Comparison of ENCODE assay signal across 11 cellular contexts in genomic region chr9:99851028-99851822, GRCh38. TPM values are rescaled to one million over a fixed set of nuclear protein-coding genes. Genes with fewer than 3 reads are reported as not detected.
A peak's percentile ranks its signal among the peaks of the same experiment; 100 is the strongest.
DNase-seq lines count a peak whose midpoint lies in the region; ATAC-seq and FAIRE-seq lines count a peak whose summit lies in the region.
"Had no signal": no experiment of that assay in that cellular context is flagged by ENCODE, and none has a peak within 500 bp of the region (broad histone marks: within the 10 kb centered on the region; RNA-seq: fewer than 3 reads in every experiment).

No MANE protein-coding gene starts in this region.

- H3K36me3 Mint-ChIP-seq in activated CD4-positive, alpha-beta T cell treated with anti-CD3 and anti-CD28 coated beads for 36 hours (ENCODE audit: low read depth): peaks cover 75% of the 10 kb centered on the region

- H3K9me3 ChIP-seq in small intestine (ENCODE audit: control insufficient read depth, low read depth): no peaks in the 10 kb centered on the region
- H3K9me3 ChIP-seq in aorta (ENCODE audit: control insufficient read depth, low read length): no peaks in the 10 kb centered on the region
- H3K9me3 ChIP-seq: A549 had no signal

- H3K27ac ChIP-seq in small intestine (ENCODE audit: low read depth in 1 of 2, low read length in 1 of 2) (no peak overlapping the region), substantia nigra (ENCODE audit: low read depth, low read length, poor library complexity, severe bottlenecking) (no peak overlapping the region), aorta (ENCODE audit: low read depth in 1 of 2, low read length in 2 of 2) (no peak overlapping the region)
- H3K27ac ChIP-seq: A549 had no signal

- intact Hi-C loops in activated CD4-positive, alpha-beta T cell treated with anti-CD3 and anti-CD28 coated beads for 36 hours (cut with DNase I, micrococcal nuclease): loop anchor here in 1 of 2 experiments (2.0 kb wide), 1 partner anchor 24 kb away; no protein-coding TSS in a partner anchor
- intact Hi-C loops in aorta (cut with DNase I): no loop called here

- peak; percentile 47 for DNase-seq in activated CD4-positive, alpha-beta T cell treated with anti-CD3 and anti-CD28 coated beads for 36 hours
- no peak for DNase-seq in activated CD4-positive, alpha-beta T cell treated with anti-CD3 and anti-CD28 coated beads, Interleukin-2, amount 50 U/mL, for 4 hours
- DNase-seq in RPMI8226 (peak; percentile 27), small intestine (peak; percentile 14), DMS153 treated with DMSO at 0.1 percent for 48 hours (lab: John Stamatoyannopoulos, UW; ENCODE audit: unreplicated experiment) (no peak), substantia nigra (lab: John Stamatoyannopoulos, UW) (no peak), aorta (no peak)
- DNase-seq: endodermal cell, mammary epithelial cell had no signal

- H3K4me1 ChIP-seq in small intestine (ENCODE audit: control insufficient read depth in 2 of 2, insufficient read depth in 1 of 2, low read depth in 1 of 2, low read length in 1 of 2) (peaks cover 9 to 10% of the 10 kb centered on the region in 2 donors), aorta (ENCODE audit: control insufficient read depth in 1 of 2, insufficient read depth in 2 of 2, low read length in 2 of 2) (no peaks in the 10 kb centered on the region)
- H3K4me1 ChIP-seq: A549 had no signal

- no peak for FAIRE-seq in small intestine (lab: Jason Lieb, UNC)
- FAIRE-seq: A549 had no signal

- H3K36me3 ChIP-seq in small intestine (ENCODE audit: control insufficient read depth in 2 of 2, insufficient read depth in 2 of 2, low read length in 2 of 2): no peaks in the 10 kb centered on the region
- no peaks in the 10 kb centered on the region for H3K36me3 ChIP-seq in aorta (ENCODE audit: control insufficient read depth in 1 of 2, insufficient read depth in 2 of 2, low read length in 1 of 2)

- ATAC-seq in activated CD4-positive, alpha-beta T cell treated with anti-CD3 and anti-CD28 coated beads for 36 hours: peak; percentile 76
- ATAC-seq in HG02763 (IDR thresholded peaks at IDR 0.05; ENCODE audit: unreplicated experiment) (peak; percentile 92), aorta (ENCODE audit: low FRiP score) (no peak)

- no peak overlapping the region for H3K27ac Mint-ChIP-seq in activated CD4-positive, alpha-beta T cell treated with anti-CD3 and anti-CD28 coated beads for 36 hours
- H3K27ac Mint-ChIP-seq: endodermal cell had no signal

- H3K27me3 Mint-ChIP-seq in activated CD4-positive, alpha-beta T cell treated with anti-CD3 and anti-CD28 coated beads for 36 hours: no peaks in the 10 kb centered on the region

- H3K27me3 ChIP-seq in small intestine (ENCODE audit: control insufficient read depth in 2 of 2, insufficient read depth in 2 of 2, low read length in 2 of 2) (no peaks in the 10 kb centered on the region), aorta (ENCODE audit: control insufficient read depth in 1 of 2, insufficient read depth in 2 of 2, low read length in 1 of 2) (no peaks in the 10 kb centered on the region)

- H3K9me3 Mint-ChIP-seq in activated CD4-positive, alpha-beta T cell treated with anti-CD3 and anti-CD28 coated beads for 36 hours (ENCODE audit: low read depth): no peaks in the 10 kb centered on the region

- POLR2A ChIA-PET in activated CD4-positive, alpha-beta T cell treated with anti-CD3 and anti-CD28 coated beads for 36 hours (lab: Charles Lee): no interaction called here

- 30 to 37% (median 31%) methylated on average over 4 of the region's 4 CpGs for WGBS in small intestine, 3 donors
- 37 to 45% methylated on average over 4 of the region's 4 CpGs for WGBS in aorta, 2 donors

- no peak overlapping the region for H3K4me3 ChIP-seq in small intestine (ENCODE audit: low read depth in 1 of 2, low read length in 2 of 2)
- H3K4me3 ChIP-seq in aorta (ENCODE audit: low read length in 2 of 2): no peak overlapping the region
- H3K4me3 ChIP-seq: A549 had no signal

- H3K4me3 Mint-ChIP-seq in activated CD4-positive, alpha-beta T cell treated with anti-CD3 and anti-CD28 coated beads for 36 hours: no peak overlapping the region
- H3K4me3 Mint-ChIP-seq: endodermal cell had no signal

- peaks cover 27% of the 10 kb centered on the region for H3K4me1 Mint-ChIP-seq in activated CD4-positive, alpha-beta T cell treated with anti-CD3 and anti-CD28 coated beads for 36 hours
- H3K4me1 Mint-ChIP-seq: endodermal cell had no signal

- CTCF ChIA-PET in activated CD4-positive, alpha-beta T cell treated with anti-CD3 and anti-CD28 coated beads for 36 hours (lab: Charles Lee): interaction anchor here (0.6 to 1.2 kb wide), 2 partner anchors 26 to 372 kb away, joined by 3 to 6 read pairs; no protein-coding TSS in a partner anchor

RNA-seq across cellular contexts. Expression of gene NR4A3, which starts 29.5 kb away (rescaled TPM):
- total RNA-seq in activated CD4-positive, alpha-beta T cell treated with anti-CD3 and anti-CD28 coated beads for 36 hours: 10 to 100 TPM; 26.7 to 27.5 TPM
- 1 to 10 TPM in 1 of 3 donors, under 1 TPM in 1, not detected in 1; 0.81 to 1.0 TPM for polyA plus RNA-seq in small intestine
- total RNA-seq in aorta: 10 to 100 TPM; 12.8 to 60.3 TPM
- 10 to 100 TPM in 1 of 2 donors, under 1 TPM in 1; 0.50 to 15.3 TPM for polyA plus RNA-seq in aorta

RNA-seq across cellular contexts. Expression of gene STX17, which starts 55.2 kb away (rescaled TPM):
- 10 to 100 TPM; 32.8 to 35.2 TPM for total RNA-seq in activated CD4-positive, alpha-beta T cell treated with anti-CD3 and anti-CD28 coated beads for 36 hours
- polyA plus RNA-seq in small intestine: 1 to 10 TPM; 7.2 to 9.2 (median 7.8) TPM
- total RNA-seq in aorta: 10 to 100 TPM; 34.1 to 47.5 TPM
- polyA plus RNA-seq in aorta: 1 to 10 TPM; 9.8 to 10.0 TPM

Comparison
In these comparisons a context has a peak if more than half of its experiments do, and no peak if none do; other contexts are left out.
1. DNase-seq: peak in activated CD4-positive, alpha-beta T cell treated with anti-CD3 and anti-CD28 coated beads for 36 hours (single experiment), RPMI8226 (single experiment) and small intestine (single experiment); none in activated CD4-positive, alpha-beta T cell treated with anti-CD3 and anti-CD28 coated beads, Interleukin-2, amount 50 U/mL, for 4 hours (0 of 2), DMS153 treated with DMSO at 0.1 percent for 48 hours (single experiment), substantia nigra (0 of 49) and aorta (0 of 2).